ENCODE assay signal across 25 cellular contexts in genomic region chr10:78907458-78908211, GRCh38.
A peak's percentile ranks its signal among the peaks of the same experiment; 100 is the strongest.
DNase-seq lines count a peak whose midpoint lies in the region; ATAC-seq and TF ChIP-seq lines count a peak whose summit lies in the region.
"Had no signal": no experiment of that assay in that cellular context is flagged by ENCODE, and none has a peak within 500 bp of the region (broad histone marks: within the 10 kb centered on the region; RNA-seq: fewer than 3 reads in every experiment).

No MANE protein-coding gene starts in this region.

- H3K36me3 Mint-ChIP-seq in WTC11: no peaks in the 10 kb centered on the region
- H3K36me3 Mint-ChIP-seq: activated naive CD8-positive, alpha-beta T cell treated with anti-CD3 and anti-CD28 coated beads for 36 hours had no signal

- H3K9me3 ChIP-seq in HEK293 (ENCODE audit: control insufficient read depth, insufficient read depth, low read depth, low read length): no peaks in the 10 kb centered on the region
- H3K9me3 ChIP-seq: ascending aorta; BLaER1 treated with 17β-estradiol and CSF1 and Interleukin-3, amounts not matched to agents 10 nM and 100 nM; Caco-2; upper lobe of left lung had no signal

- POLR2A ChIA-PET in HEK293 (lab: Yijun Ruan, JAX) (no interaction called here), WTC11 (lab: Charles Lee) (no interaction called here)

- H3K4me1 Mint-ChIP-seq in WTC11: peaks cover 8% of the 10 kb centered on the region
- H3K4me1 Mint-ChIP-seq: activated CD4-positive, alpha-beta T cell treated with anti-CD3 and anti-CD28 coated beads, Interleukin-2, amount 10 ng/mL, durations not matched to agents 24 days and 14 days; activated naive CD8-positive, alpha-beta T cell treated with anti-CD3 and anti-CD28 coated beads for 36 hours; activated T-helper 17 cell treated with anti-CD3 and anti-CD28 coated beads, Interleukin-2, amount 50 U/mL, for 72 hours had no signal

- H3K4me3 Mint-ChIP-seq in WTC11: no peak overlapping the region
- H3K4me3 Mint-ChIP-seq: activated CD4-positive, alpha-beta T cell treated with anti-CD3 and anti-CD28 coated beads, Interleukin-2, amount 10 ng/mL, durations not matched to agents 24 days and 14 days; activated naive CD8-positive, alpha-beta T cell treated with anti-CD3 and anti-CD28 coated beads for 36 hours; activated T-helper 17 cell treated with anti-CD3 and anti-CD28 coated beads, Interleukin-2, amount 50 U/mL, for 72 hours had no signal

- CTCF ChIA-PET in HEK293 (lab: Yijun Ruan, JAX) (interaction anchor here (0.6 to 0.7 kb wide), 3 partner anchors 13 to 290 kb away, joined by 3 to 5 read pairs (median 3); no protein-coding TSS in a partner anchor), WTC11 (lab: Charles Lee) (no interaction called here)

- DNase-seq in WTC11 (ENCODE audit: low spot score): no peak
- peak; percentile 35 for DNase-seq in left lobe of liver (ENCODE audit: low spot score)
- peak; percentile 33 for DNase-seq in sciatic nerve (ENCODE audit: low spot score)
- no peak for DNase-seq in putamen (ENCODE audit: low spot score)
- DNase-seq in DMS 273 (lab: John Stamatoyannopoulos, UW; ENCODE audit: unreplicated experiment): no peak
- DNase-seq: activated CD4-positive, alpha-beta T cell treated with anti-CD3 and anti-CD28 coated beads, Interleukin-2, amount 10 ng/mL, durations not matched to agents 24 days and 14 days; activated naive CD8-positive, alpha-beta T cell treated with anti-CD3 and anti-CD28 coated beads for 36 hours; caudate nucleus; dermis blood vessel endothelial cell; DND-41; mesendoderm; NCI-H1048; NCI-H1694; occipital lobe; OCI-M1; small intestine; T-helper 2 cell had no signal

- intact Hi-C loops in sciatic nerve (cut with DNase I): no loop called here

- TF ChIP-seq CTCF in HEK293 (tag by site-specific recombination; IDR thresholded peaks at IDR 0.05): no peak
- no peak for TF ChIP-seq CTCF in WTC11 (IDR thresholded peaks at IDR 0.05)

- H3K27ac ChIP-seq in HEK293 (ENCODE audit: extremely low read depth, low read depth, low read length): no peak overlapping the region
- H3K27ac ChIP-seq: ascending aorta; BLaER1 treated with 17β-estradiol and CSF1 and Interleukin-3, amounts not matched to agents 10 nM and 100 nM; upper lobe of left lung had no signal

- H3K9me3 Mint-ChIP-seq in WTC11: no peaks in the 10 kb centered on the region
- H3K9me3 Mint-ChIP-seq: activated CD4-positive, alpha-beta T cell treated with anti-CD3 and anti-CD28 coated beads, Interleukin-2, amount 10 ng/mL, durations not matched to agents 24 days and 14 days; activated naive CD8-positive, alpha-beta T cell treated with anti-CD3 and anti-CD28 coated beads for 36 hours; activated T-helper 17 cell treated with anti-CD3 and anti-CD28 coated beads, Interleukin-2, amount 50 U/mL, for 72 hours had no signal

- no peak overlapping the region for H3K27ac Mint-ChIP-seq in WTC11
- H3K27ac Mint-ChIP-seq: activated CD4-positive, alpha-beta T cell treated with anti-CD3 and anti-CD28 coated beads, Interleukin-2, amount 10 ng/mL, durations not matched to agents 24 days and 14 days; activated naive CD8-positive, alpha-beta T cell treated with anti-CD3 and anti-CD28 coated beads for 36 hours; activated T-helper 17 cell treated with anti-CD3 and anti-CD28 coated beads, Interleukin-2, amount 50 U/mL, for 72 hours had no signal

- no peak overlapping the region for H3K4me3 ChIP-seq in HEK293 (ENCODE audit: low read depth, low read length)
- H3K4me3 ChIP-seq: ascending aorta; BLaER1 treated with 17β-estradiol and CSF1 and Interleukin-3, amounts not matched to agents 10 nM and 100 nM; upper lobe of left lung had no signal

- no peaks in the 10 kb centered on the region for H3K36me3 ChIP-seq in HEK293 (ENCODE audit: control insufficient read depth in 2 of 2, insufficient read depth in 1 of 2, low read length in 2 of 2)
- H3K36me3 ChIP-seq: ascending aorta; BLaER1 treated with 17β-estradiol and CSF1 and Interleukin-3, amounts not matched to agents 10 nM and 100 nM; upper lobe of left lung had no signal

- H3K4me1 ChIP-seq in HEK293 (ENCODE audit: control insufficient read depth, insufficient read depth, low read length): no peaks in the 10 kb centered on the region
- H3K4me1 ChIP-seq: ascending aorta, Caco-2 had no signal

- ATAC-seq in WTC11: peak; percentile 14; the same call in 1 of the 2 replicates
- ATAC-seq in left lobe of liver: no peak
- no peak for ATAC-seq in sciatic nerve
- no peak for ATAC-seq in GM18498 (IDR thresholded peaks at IDR 0.05; ENCODE audit: unreplicated experiment)
- ATAC-seq: activated T-helper 17 cell treated with anti-CD3 and anti-CD28 coated beads, Interleukin-2, amount 50 U/mL, for 72 hours; SK-N-SH treated with all-trans-retinoic acid at 6 μM for 48 hours had no signal

- H3K27me3 Mint-ChIP-seq in WTC11 (ENCODE audit: low read depth): peaks cover 19% of the 10 kb centered on the region
- H3K27me3 Mint-ChIP-seq: activated CD4-positive, alpha-beta T cell treated with anti-CD3 and anti-CD28 coated beads, Interleukin-2, amount 10 ng/mL, durations not matched to agents 24 days and 14 days; activated naive CD8-positive, alpha-beta T cell treated with anti-CD3 and anti-CD28 coated beads for 36 hours; activated T-helper 17 cell treated with anti-CD3 and anti-CD28 coated beads, Interleukin-2, amount 50 U/mL, for 72 hours had no signal

TF ChIP-seq in HEK293, 187 proteins besides CTCF, POLR2A, EP300 and RAD21:
- TF ChIP-seq ZIC2 (tag by site-specific recombination; IDR thresholded peaks at IDR 0.05) (peak; percentile 37), ZNF549 (tag by site-specific recombination; IDR thresholded peaks at IDR 0.05) (no peak), ZNF366 (tag by site-specific recombination; conservative IDR thresholded peaks at IDR 0.05) (0 out of 2 replicates have a peak, but pooled peaks have one; percentile 36), ZNF830 (tag by site-specific recombination; IDR thresholded peaks at IDR 0.05; ENCODE audit: low read depth) (no peak), ZNF777 (tag by site-specific recombination; IDR thresholded peaks at IDR 0.05; ENCODE audit: borderline replicate concordance) (no peak), ZNF747 (tag by site-specific recombination; IDR thresholded peaks at IDR 0.05) (no peak), ZNF354C (tag by site-specific recombination; IDR thresholded peaks at IDR 0.05; ENCODE audit: borderline replicate concordance, low read depth) (no peak)

TF ChIP-seq in WTC11, 78 proteins besides CTCF, POLR2A, EP300 and RAD21 (continues in another document):
- TF ChIP-seq PREB (CRISPR knock-in tag; IDR thresholded peaks at IDR 0.05; ENCODE audit: borderline replicate concordance) (no peak), ZNF263 (CRISPR knock-in tag; IDR thresholded peaks at IDR 0.05; ENCODE audit: low read depth) (no peak), ZNF416 (CRISPR knock-in tag; IDR thresholded peaks at IDR 0.05) (no peak), ZSCAN18 (CRISPR knock-in tag; IDR thresholded peaks at IDR 0.05) (no peak)
- TF ChIP-seq, protein P1, sequence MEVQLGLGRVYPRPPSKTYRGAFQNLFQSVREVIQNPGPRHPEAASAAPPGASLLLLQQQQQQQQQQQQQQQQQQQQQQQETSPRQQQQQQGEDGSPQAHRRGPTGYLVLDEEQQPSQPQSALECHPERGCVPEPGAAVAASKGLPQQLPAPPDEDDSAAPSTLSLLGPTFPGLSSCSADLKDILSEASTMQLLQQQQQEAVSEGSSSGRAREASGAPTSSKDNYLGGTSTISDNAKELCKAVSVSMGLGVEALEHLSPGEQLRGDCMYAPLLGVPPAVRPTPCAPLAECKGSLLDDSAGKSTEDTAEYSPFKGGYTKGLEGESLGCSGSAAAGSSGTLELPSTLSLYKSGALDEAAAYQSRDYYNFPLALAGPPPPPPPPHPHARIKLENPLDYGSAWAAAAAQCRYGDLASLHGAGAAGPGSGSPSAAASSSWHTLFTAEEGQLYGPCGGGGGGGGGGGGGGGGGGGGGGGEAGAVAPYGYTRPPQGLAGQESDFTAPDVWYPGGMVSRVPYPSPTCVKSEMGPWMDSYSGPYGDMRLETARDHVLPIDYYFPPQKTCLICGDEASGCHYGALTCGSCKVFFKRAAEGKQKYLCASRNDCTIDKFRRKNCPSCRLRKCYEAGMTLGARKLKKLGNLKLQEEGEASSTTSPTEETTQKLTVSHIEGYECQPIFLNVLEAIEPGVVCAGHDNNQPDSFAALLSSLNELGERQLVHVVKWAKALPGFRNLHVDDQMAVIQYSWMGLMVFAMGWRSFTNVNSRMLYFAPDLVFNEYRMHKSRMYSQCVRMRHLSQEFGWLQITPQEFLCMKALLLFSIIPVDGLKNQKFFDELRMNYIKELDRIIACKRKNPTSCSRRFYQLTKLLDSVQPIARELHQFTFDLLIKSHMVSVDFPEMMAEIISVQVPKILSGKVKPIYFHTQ (CRISPR knock-in tag; IDR thresholded peaks at IDR 0.05): no peak

Comparison
In these comparisons a context has a peak if more than half of its experiments do, and no peak if none do; other contexts are left out.
1. DNase-seq: peak in left lobe of liver (single experiment) and sciatic nerve (single experiment); none in WTC11 (single experiment), putamen (single experiment) and DMS 273 (single experiment).